ENCODE assay signal across 18 cellular contexts in the genomic region with DNA sequence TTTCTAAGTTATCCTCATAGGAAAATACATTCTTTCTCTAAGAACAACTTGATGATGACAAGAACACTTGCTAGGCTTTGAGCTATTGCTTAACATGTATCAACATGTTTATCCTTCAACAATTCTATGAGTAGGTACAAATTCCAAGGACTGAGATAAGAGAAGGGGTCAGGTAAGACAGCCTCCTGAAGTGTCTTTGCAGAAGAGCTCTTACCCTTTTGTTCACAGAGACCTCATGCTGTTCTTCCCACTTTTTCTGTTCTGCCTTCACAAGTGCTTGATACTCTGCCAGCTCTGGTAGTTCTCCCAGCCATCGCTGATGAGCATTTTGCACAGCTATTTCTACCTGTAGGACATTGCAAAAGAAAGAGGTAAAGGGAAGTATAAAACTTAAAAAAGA. TPM values are rescaled to one million over a fixed set of nuclear protein-coding genes. Genes with fewer than 3 reads are reported as not detected.
DNase-seq lines count a peak whose midpoint lies in the region; ATAC-seq and TF ChIP-seq lines count a peak whose summit lies in the region.
"Had no signal": no experiment of that assay in that cellular context is flagged by ENCODE, and none has a peak within 500 bp of the region (broad histone marks: within the 10 kb centered on the region; RNA-seq: fewer than 3 reads in every experiment).

No MANE protein-coding gene starts in this region.

- peaks cover 0 to 3% of the 10 kb centered on the region in 2 donors for H3K4me1 ChIP-seq in left lung
- H3K4me1 ChIP-seq: vagina had no signal

- no peak for TF ChIP-seq CTCF in choroid plexus epithelial cell (conservative IDR thresholded peaks at IDR 0.05; ENCODE audit: low read depth, low read length)
- TF ChIP-seq CTCF in left lung (IDR thresholded peaks at IDR 0.05) = no peak

- intact Hi-C loops in left lung (cut with DNase I) = no loop called here

- H3K27me3 ChIP-seq in left lung = no peaks in the 10 kb centered on the region
- H3K27me3 ChIP-seq: vagina had no signal

- peak; percentile 96 for ATAC-seq in left lung
- ATAC-seq in activated CD8-positive, alpha-beta memory T cell treated with anti-CD3 and anti-CD28 coated beads, Interleukin-2, amount 10 ng/mL, durations not matched to agents 7 days and 5 days = no peak
- ATAC-seq in HG03095 (IDR thresholded peaks at IDR 0.05; ENCODE audit: unreplicated experiment) = no peak
- ATAC-seq: activated CD4-positive, alpha-beta T cell treated with anti-CD3 and anti-CD28 coated beads for 36 hours had no signal

- CTCF ChIA-PET in activated CD8-positive, alpha-beta memory T cell treated with anti-CD3 and anti-CD28 coated beads, Interleukin-2, amount 10 ng/mL, durations not matched to agents 7 days and 5 days (lab: Charles Lee) = no interaction called here

- no peaks in the 10 kb centered on the region for H3K4me1 Mint-ChIP-seq in activated CD8-positive, alpha-beta memory T cell treated with anti-CD3 and anti-CD28 coated beads, Interleukin-2, amount 10 ng/mL, durations not matched to agents 7 days and 5 days
- H3K4me1 Mint-ChIP-seq: activated CD4-positive, alpha-beta T cell treated with anti-CD3 and anti-CD28 coated beads for 36 hours; activated naive CD4-positive, alpha-beta T cell treated with anti-CD3 and anti-CD28 coated beads, Interleukin-2, amount 50 U/mL, for 24 hours had no signal

- H3K4me3 ChIP-seq in choroid plexus epithelial cell (ENCODE audit: low read depth, low read length) = no peak overlapping the region
- H3K4me3 ChIP-seq in left lung = no peak overlapping the region
- H3K4me3 ChIP-seq: vagina had no signal

- no peaks in the 10 kb centered on the region for H3K9me3 Mint-ChIP-seq in activated CD8-positive, alpha-beta memory T cell treated with anti-CD3 and anti-CD28 coated beads, Interleukin-2, amount 10 ng/mL, durations not matched to agents 7 days and 5 days (ENCODE audit: low read depth)
- H3K9me3 Mint-ChIP-seq: activated naive CD4-positive, alpha-beta T cell treated with anti-CD3 and anti-CD28 coated beads, Interleukin-2, amount 50 U/mL, for 24 hours; activated T-helper 1 cell treated with anti-CD3 and anti-CD28 coated beads, Interleukin-12 subunit alpha, Interleukin-12 subunit beta, Interleukin-2, Interleukin-4 antibody, amounts not matched to agents 30 ng/mL and 10 ng/mL and 1 ng/mL, durations not matched to agents 14 hours and 24 hours and 36 hours had no signal

- no peak overlapping the region for H3K4me3 Mint-ChIP-seq in activated CD8-positive, alpha-beta memory T cell treated with anti-CD3 and anti-CD28 coated beads, Interleukin-2, amount 10 ng/mL, durations not matched to agents 7 days and 5 days
- H3K4me3 Mint-ChIP-seq: activated CD4-positive, alpha-beta T cell treated with anti-CD3 and anti-CD28 coated beads for 36 hours; activated naive CD4-positive, alpha-beta T cell treated with anti-CD3 and anti-CD28 coated beads, Interleukin-2, amount 50 U/mL, for 24 hours; activated T-helper 1 cell treated with anti-CD3 and anti-CD28 coated beads, Interleukin-12 subunit alpha, Interleukin-12 subunit beta, Interleukin-2, Interleukin-4 antibody, amounts not matched to agents 30 ng/mL and 10 ng/mL and 1 ng/mL, durations not matched to agents 14 hours and 24 hours and 36 hours had no signal

- H3K27ac ChIP-seq in left lung = no peak overlapping the region
- H3K27ac ChIP-seq: C4-2B, vagina had no signal

- H3K36me3 ChIP-seq in left lung = peaks cover 0 to 44% of the 10 kb centered on the region in 2 donors

- no peak overlapping the region for H3K27ac Mint-ChIP-seq in activated CD8-positive, alpha-beta memory T cell treated with anti-CD3 and anti-CD28 coated beads, Interleukin-2, amount 10 ng/mL, durations not matched to agents 7 days and 5 days
- H3K27ac Mint-ChIP-seq: activated CD4-positive, alpha-beta T cell treated with anti-CD3 and anti-CD28 coated beads for 36 hours; activated naive CD4-positive, alpha-beta T cell treated with anti-CD3 and anti-CD28 coated beads, Interleukin-2, amount 50 U/mL, for 24 hours; activated T-helper 1 cell treated with anti-CD3 and anti-CD28 coated beads, Interleukin-12 subunit alpha, Interleukin-12 subunit beta, Interleukin-2, Interleukin-4 antibody, amounts not matched to agents 30 ng/mL and 10 ng/mL and 1 ng/mL, durations not matched to agents 14 hours and 24 hours and 36 hours had no signal

- H3K27me3 Mint-ChIP-seq in activated CD8-positive, alpha-beta memory T cell treated with anti-CD3 and anti-CD28 coated beads, Interleukin-2, amount 10 ng/mL, durations not matched to agents 7 days and 5 days = no peaks in the 10 kb centered on the region
- H3K27me3 Mint-ChIP-seq: activated CD4-positive, alpha-beta T cell treated with anti-CD3 and anti-CD28 coated beads for 36 hours; activated naive CD4-positive, alpha-beta T cell treated with anti-CD3 and anti-CD28 coated beads, Interleukin-2, amount 50 U/mL, for 24 hours had no signal

- H3K9me3 ChIP-seq in left lung = no peaks in the 10 kb centered on the region
- H3K9me3 ChIP-seq: vagina had no signal

- DNase-seq in DMS79 (lab: John Stamatoyannopoulos, UW) = peak; percentile 79
- peak; percentile 63 for DNase-seq in LoVo (ENCODE audit: low spot score)
- peak; percentile 45 for DNase-seq in choroid plexus epithelial cell (ENCODE audit: low read depth)
- peak in 1 of 2 donors; percentile 34 for DNase-seq in left lung
- no peak for DNase-seq in NCI-H446 treated with DMSO at 0.1 percent for 48 hours (lab: John Stamatoyannopoulos, UW)
- no peak for DNase-seq in SIG-M5 treated with dmso at 0.1 percent for 504 hours (lab: John Stamatoyannopoulos, UW; ENCODE audit: unreplicated experiment)
- no peak for DNase-seq in activated CD8-positive, alpha-beta memory T cell treated with anti-CD3 and anti-CD28 coated beads, Interleukin-2, amount 10 ng/mL, durations not matched to agents 7 days and 5 days
- DNase-seq: activated CD4-positive, alpha-beta T cell treated with anti-CD3 and anti-CD28 coated beads for 36 hours; effector CD4-positive, alpha-beta T cell; NCI-H526 treated with DMSO at 0.1 percent for 48 hours; Right ventricle myocardium superior; stimulated activated CD4-positive, alpha-beta T cell treated with anti-CD3 and anti-CD28 coated beads, Interleukin-12 subunit alpha, Interleukin-12 subunit beta, amount 100 ng/mL, for 4 hours; SW 1271 had no signal

- H3K36me3 Mint-ChIP-seq in activated CD8-positive, alpha-beta memory T cell treated with anti-CD3 and anti-CD28 coated beads, Interleukin-2, amount 10 ng/mL, durations not matched to agents 7 days and 5 days = peaks cover 56% of the 10 kb centered on the region

RNA-seq across cellular contexts. Expression of gene CEP152, which starts 50.9 kb away (rescaled TPM):
- 1 to 10 TPM; 4.1 to 6.6 TPM for total RNA-seq in left lung
- total RNA-seq in activated CD8-positive, alpha-beta memory T cell treated with anti-CD3 and anti-CD28 coated beads, Interleukin-2, amount 10 ng/mL, durations not matched to agents 7 days and 5 days = 10 to 100 TPM; 38.4 to 58.9 TPM

Comparison
In these comparisons a context has a peak if more than half of its experiments do, and no peak if none do; other contexts are left out.
1. DNase-seq: peak in DMS79 (single experiment), LoVo (single experiment) and choroid plexus epithelial cell (single experiment); none in NCI-H446 treated with DMSO at 0.1 percent for 48 hours (single experiment), SIG-M5 treated with dmso at 0.1 percent for 504 hours (single experiment) and activated CD8-positive, alpha-beta memory T cell treated with anti-CD3 and anti-CD28 coated beads, Interleukin-2, amount 10 ng/mL, durations not matched to agents 7 days and 5 days (single experiment).
2. RNA of gene CEP152, which starts 50.9 kb away (total RNA-seq): 38.4 to 58.9 TPM in activated CD8-positive, alpha-beta memory T cell treated with anti-CD3 and anti-CD28 coated beads, Interleukin-2, amount 10 ng/mL, durations not matched to agents 7 days and 5 days; 4.1 to 6.6 TPM in left lung; every median in the first group is over 4 times any median in the second.